ENCODE assay signal across 9 cellular contexts in the genomic region with DNA sequence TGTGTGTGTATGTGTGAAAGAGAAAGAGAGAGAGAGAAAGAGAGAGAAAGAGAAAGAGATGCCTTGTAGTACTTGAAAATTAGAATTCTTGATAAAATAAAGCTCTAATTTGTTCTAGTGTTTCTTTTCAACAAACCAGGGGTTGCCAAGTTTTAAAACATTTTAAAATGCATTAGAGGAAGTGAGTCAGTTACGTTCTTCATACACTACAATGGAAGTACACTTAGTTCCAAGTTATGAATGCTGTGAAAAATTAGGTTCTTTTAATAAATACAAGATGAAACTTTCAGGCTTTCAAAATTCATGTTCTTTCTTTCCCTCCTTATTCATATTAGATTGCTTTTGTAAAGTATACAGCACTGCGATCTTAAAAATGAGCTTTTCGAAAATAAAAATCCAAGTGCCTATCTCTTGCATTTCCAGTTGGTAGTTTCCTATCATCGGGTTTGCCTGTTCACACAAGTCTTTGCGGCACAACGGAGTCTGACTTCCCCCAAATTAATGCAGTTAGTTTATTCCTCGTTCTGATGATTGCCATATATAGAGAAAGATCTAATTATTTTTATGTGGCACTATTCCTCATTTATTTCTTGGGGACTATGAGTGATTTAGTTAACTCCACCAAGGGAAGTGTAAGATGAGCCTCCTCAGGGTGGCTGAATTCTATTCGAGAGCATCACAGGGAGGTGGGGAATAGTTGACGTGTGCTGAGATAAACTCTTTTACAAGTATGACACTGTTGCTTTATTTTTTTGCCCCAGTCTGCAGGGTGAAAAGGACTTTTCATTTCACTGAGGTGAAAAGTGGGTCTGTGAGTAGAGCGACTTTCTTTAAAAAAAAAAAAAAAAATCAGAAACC.
A peak's percentile ranks its signal among the peaks of the same experiment; 100 is the strongest.
DNase-seq lines count a peak whose midpoint lies in the region; ATAC-seq and TF ChIP-seq lines count a peak whose summit lies in the region.
"Had no signal": no experiment of that assay in that cellular context is flagged by ENCODE, and none has a peak within 500 bp of the region (broad histone marks: within the 10 kb centered on the region; RNA-seq: fewer than 3 reads in every experiment).

No MANE protein-coding gene starts in this region.

- ATAC-seq in GM23338 (peak; percentile 54), gastrocnemius medialis (peak; percentile 65 to 72), GM21528 (IDR thresholded peaks at IDR 0.05; ENCODE audit: low FRiP score, unreplicated experiment) (no peak), mucosa of descending colon (no peak)

- H3K4me1 ChIP-seq in GM23338 (ENCODE audit: insufficient read depth) (peaks cover 35% of the 10 kb centered on the region), iPS-15b (ENCODE audit: control insufficient read depth, insufficient read depth, low read length) (peaks cover 22% of the 10 kb centered on the region), gastrocnemius medialis (peaks cover 0 to 17% of the 10 kb centered on the region in 2 donors), mucosa of descending colon (ENCODE audit: low read depth) (peaks cover 15% of the 10 kb centered on the region)

- H3K4me3 ChIP-seq in GM23338, result peak overlapping the region; percentile 42
- H3K4me3 ChIP-seq in iPS-15b (ENCODE audit: low read depth, low read length), result peak overlapping the region; percentile 30
- H3K4me3 ChIP-seq in gastrocnemius medialis, result peak overlapping the region; percentile 43 to 61 (median 46)
- no peak overlapping the region for H3K4me3 ChIP-seq in mucosa of descending colon

- peak overlapping the region; percentile 70 for H3K4me2 ChIP-seq in GM23338

- peak overlapping the region; percentile 57 for H3K4me3 Mint-ChIP-seq in GM23338
- H3K4me3 Mint-ChIP-seq in MCF 10A (ENCODE audit: unreplicated experiment), result peak overlapping the region; percentile 74
- H3K4me3 Mint-ChIP-seq: T-helper 1 cell treated with Interleukin-12 subunit alpha and Interleukin-12 subunit beta and Interleukin-4 antibody, amounts not matched to agents 30 μg/mL and 1 μg/mL, for 36 hours had no signal

- H3K27ac Mint-ChIP-seq in GM23338 (no peak overlapping the region), MCF 10A (ENCODE audit: low read depth, unreplicated experiment) (peak overlapping the region; percentile 90)
- H3K27ac Mint-ChIP-seq: T-helper 1 cell treated with Interleukin-12 subunit alpha and Interleukin-12 subunit beta and Interleukin-4 antibody, amounts not matched to agents 30 μg/mL and 1 μg/mL, for 36 hours had no signal

- intact Hi-C loops in MCF 10A (cut with micrococcal nuclease) (no loop called here), gastrocnemius medialis (cut with DNase I; ENCODE audit: low total_unique reads) (loop anchor here (10.0 kb wide), 1 partner anchor 134 kb away; no protein-coding TSS in a partner anchor), mucosa of descending colon (cut with DNase I, micrococcal nuclease) (no loop called here)

- no peak for TF ChIP-seq CTCF in GM23338 (conservative IDR thresholded peaks at IDR 0.05; ENCODE audit: low read depth in 2 of 2)
- no peak for TF ChIP-seq CTCF in MCF 10A (IDR thresholded peaks at IDR 0.05; ENCODE audit: unreplicated experiment)
- no peak for TF ChIP-seq CTCF in gastrocnemius medialis (IDR thresholded peaks at IDR 0.05 in 4 of 5, conservative IDR thresholded peaks at IDR 0.05 in 1 of 5)
- TF ChIP-seq CTCF in mucosa of descending colon (IDR thresholded peaks at IDR 0.05), result no peak

- TF ChIP-seq POLR2A in gastrocnemius medialis (IDR thresholded peaks at IDR 0.05), result no peak

- H3F3A ChIP-seq in GM23338 (replicated peaks; ENCODE audit: low read depth), result no peaks in the 10 kb centered on the region

- H3K9me3 Mint-ChIP-seq in GM23338 (no peaks in the 10 kb centered on the region), MCF 10A (ENCODE audit: unreplicated experiment) (no peaks in the 10 kb centered on the region)
- H3K9me3 Mint-ChIP-seq: T-helper 1 cell treated with Interleukin-12 subunit alpha and Interleukin-12 subunit beta and Interleukin-4 antibody, amounts not matched to agents 30 μg/mL and 1 μg/mL, for 36 hours had no signal

- in situ Hi-C loops in gastrocnemius medialis (cut with MboI; ENCODE audit: low sequenced_read_pairs in 4 of 4), result no loop called here

- H3K27ac ChIP-seq in GM23338 (ENCODE audit: low read depth) (no peak overlapping the region), gastrocnemius medialis (peak overlapping the region; percentile 2 to 47 (median 21))

- peaks cover 3% of the 10 kb centered on the region for H3K27me3 Mint-ChIP-seq in GM23338 (ENCODE audit: insufficient read depth, low read depth, poor library complexity)
- H3K27me3 Mint-ChIP-seq in MCF 10A (ENCODE audit: insufficient read depth, unreplicated experiment), result no peaks in the 10 kb centered on the region

- H2AFZ ChIP-seq in GM23338, result no peak overlapping the region

- H3K4me1 Mint-ChIP-seq in GM23338, result peaks cover 36% of the 10 kb centered on the region
- H3K4me1 Mint-ChIP-seq in MCF 10A (ENCODE audit: insufficient read depth, unreplicated experiment), result peaks cover 34% of the 10 kb centered on the region

- CTCF ChIA-PET in MCF 10A (lab: Yijun Ruan, JAX), result interaction anchor here (0.6 to 1.8 kb wide), 6 partner anchors 10 to 652 kb away, joined by 3 to 7 read pairs (median 3); no protein-coding TSS in a partner anchor

- no peaks in the 10 kb centered on the region for H3K9me2 ChIP-seq in GM23338 (ENCODE audit: insufficient read depth)

- no peaks in the 10 kb centered on the region for H3K79me2 ChIP-seq in GM23338 (replicated peaks; ENCODE audit: insufficient read depth)

- H3K9ac ChIP-seq in iPS-15b (ENCODE audit: low read depth, low read length), result no peak overlapping the region

- H3K36me3 ChIP-seq in GM23338 (ENCODE audit: insufficient read depth) (no peaks in the 10 kb centered on the region), iPS-15b (ENCODE audit: control insufficient read depth, insufficient read depth, low read length) (no peaks in the 10 kb centered on the region), gastrocnemius medialis (no peaks in the 10 kb centered on the region), mucosa of descending colon (ENCODE audit: low read depth) (no peaks in the 10 kb centered on the region)

- H3K9me3 ChIP-seq in iPS-15b (ENCODE audit: control insufficient read depth, insufficient read depth, low read length) (no peaks in the 10 kb centered on the region), gastrocnemius medialis (no peaks in the 10 kb centered on the region), mucosa of descending colon (no peaks in the 10 kb centered on the region)

- H3K36me3 Mint-ChIP-seq in GM23338 (ENCODE audit: low read depth), result no peaks in the 10 kb centered on the region
- no peaks in the 10 kb centered on the region for H3K36me3 Mint-ChIP-seq in MCF 10A (ENCODE audit: insufficient read depth, unreplicated experiment)

- POLR2A ChIA-PET in MCF 10A (lab: Yijun Ruan, JAX), result interaction anchor here (0.6 to 5.0 kb wide), 32 partner anchors 10 to 302 kb away, joined by 3 to 31 read pairs (median 4); no protein-coding TSS in a partner anchor

- no TSS peak for BruUV-seq in MCF 10A (replicated peaks; lab: Mats Ljungman, UMichigan)

- H4K20me1 ChIP-seq in GM23338 (replicated peaks; ENCODE audit: insufficient read depth), result no peaks in the 10 kb centered on the region

- DNase-seq in GM23338 (ENCODE audit: low spot score), result peak; percentile 27
- DNase-seq in MCF 10A (ENCODE audit: unreplicated experiment), result peak; percentile 68
- no peak for DNase-seq in gastrocnemius medialis
- no peak for DNase-seq in activated effector memory CD4-positive, alpha-beta T cell treated with anti-CD3 and anti-CD28 coated beads, Interleukin-2, amount 50 U/mL, for 16 hours
- no peak for DNase-seq in mucosa of descending colon
- no peak for DNase-seq in NOMO-1 treated with DMSO at 0.1 percent for 48 hours (lab: John Stamatoyannopoulos, UW; ENCODE audit: unreplicated experiment)

- H3K27me3 ChIP-seq in GM23338 (ENCODE audit: insufficient read depth), result no peaks in the 10 kb centered on the region
- no peaks in the 10 kb centered on the region for H3K27me3 ChIP-seq in iPS-15b (ENCODE audit: control insufficient read depth, insufficient read depth, low read length)
- H3K27me3 ChIP-seq in gastrocnemius medialis, result no peaks in the 10 kb centered on the region

TF ChIP-seq in GM23338, 12 proteins besides CTCF, POLR2A, EP300 and RAD21 (continues in another document):
- TF ChIP-seq NANOG (IDR thresholded peaks at IDR 0.05; ENCODE audit: borderline replicate concordance) (no peak), ZNF114 (CRISPR knock-in tag; IDR thresholded peaks at IDR 0.05) (no peak), EZH2phosphoT487 (IDR thresholded peaks at IDR 0.05; ENCODE audit: unreplicated experiment) (no peak), ZNF331 (CRISPR knock-in tag; IDR thresholded peaks at IDR 0.05; ENCODE audit: low read depth) (no peak), EZH2 (IDR thresholded peaks at IDR 0.05; ENCODE audit: low read depth, unreplicated experiment) (no peak), STAT1 (IDR thresholded peaks at IDR 0.05; ENCODE audit: unreplicated experiment) (no peak)

Comparison
In these comparisons a context has a peak if more than half of its experiments do, and no peak if none do; other contexts are left out.
1. ATAC-seq: peak in GM23338 (single experiment) and gastrocnemius medialis (2 of 2); none in GM21528 (single experiment) and mucosa of descending colon (single experiment).
2. DNase-seq: peak in GM23338 (single experiment) and MCF 10A (single experiment); none in gastrocnemius medialis (0 of 2), activated effector memory CD4-positive, alpha-beta T cell treated with anti-CD3 and anti-CD28 coated beads, Interleukin-2, amount 50 U/mL, for 16 hours (single experiment), mucosa of descending colon (0 of 3) and NOMO-1 treated with DMSO at 0.1 percent for 48 hours (single experiment).